In genomic region chr17:15651583-15652110, GRCh38 we compare ENCODE assay signal across 1 cellular context.
TF ChIP-seq lines count a peak whose summit lies in the region.

No MANE protein-coding gene starts in this region.

TF ChIP-seq in WTC11, 78 proteins besides CTCF, POLR2A, EP300 and RAD21 (continued from another document):
- TF ChIP-seq, protein P1, sequence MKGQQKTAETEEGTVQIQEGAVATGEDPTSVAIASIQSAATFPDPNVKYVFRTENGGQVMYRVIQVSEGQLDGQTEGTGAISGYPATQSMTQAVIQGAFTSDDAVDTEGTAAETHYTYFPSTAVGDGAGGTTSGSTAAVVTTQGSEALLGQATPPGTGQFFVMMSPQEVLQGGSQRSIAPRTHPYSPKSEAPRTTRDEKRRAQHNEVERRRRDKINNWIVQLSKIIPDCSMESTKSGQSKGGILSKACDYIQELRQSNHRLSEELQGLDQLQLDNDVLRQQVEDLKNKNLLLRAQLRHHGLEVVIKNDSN (CRISPR knock-in tag; IDR thresholded peaks at IDR 0.05) = peak; percentile 72; the same call in 1 of the 2 replicates
- peak; percentile 79 for TF ChIP-seq USF2 (CRISPR knock-in tag; IDR thresholded peaks at IDR 0.05)
- TF ChIP-seq CREB1 (CRISPR knock-in tag; IDR thresholded peaks at IDR 0.05) = no peak
- TF ChIP-seq JAZF1 (CRISPR knock-in tag; IDR thresholded peaks at IDR 0.05) = no peak
